ENCODE assay signal across 16 cellular contexts in the genomic region with DNA sequence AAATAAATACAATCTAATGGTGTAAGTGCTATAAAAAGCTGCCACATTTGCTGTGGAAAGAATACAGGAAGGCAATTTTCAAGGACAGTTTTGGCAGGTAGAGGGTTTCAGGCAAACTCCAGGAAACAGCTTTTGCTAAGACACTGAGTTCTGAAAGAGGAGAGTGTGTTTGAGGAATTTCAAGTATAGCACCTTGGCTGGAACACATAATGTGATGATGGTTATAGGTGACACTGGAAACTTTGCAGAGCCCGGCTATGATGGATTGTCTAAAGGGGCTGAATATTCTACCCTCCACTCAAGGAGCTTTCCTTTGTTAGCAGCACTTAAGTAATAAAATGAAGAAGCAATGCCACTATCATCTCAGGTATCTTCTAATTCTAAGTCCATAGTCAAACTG.
DNase-seq lines count a peak whose midpoint lies in the region; ATAC-seq and TF ChIP-seq lines count a peak whose summit lies in the region.
"Had no signal": no experiment of that assay in that cellular context is flagged by ENCODE, and none has a peak within 500 bp of the region (broad histone marks: within the 10 kb centered on the region; RNA-seq: fewer than 3 reads in every experiment).

No MANE protein-coding gene starts in this region.

- no peak for TF ChIP-seq POLR2A in gastroesophageal sphincter (IDR thresholded peaks at IDR 0.05)

- CTCF ChIA-PET in WTC11 (lab: Charles Lee): no interaction called here

- no peak for DNase-seq in Right ventricle myocardium inferior (ENCODE audit: missing footprints)
- no peak for DNase-seq in right atrium auricular region (ENCODE audit: low spot score)
- no peak for DNase-seq in left ventricle myocardium inferior
- no peak for DNase-seq in medulla oblongata (ENCODE audit: extremely low spot score)
- no peak for DNase-seq in WTC11 (ENCODE audit: low spot score)
- DNase-seq: BE2C; CD8-positive, alpha-beta T cell; COR-L47; DMS53; GF-D8; GM23248 had no signal

- peaks cover 12% of the 10 kb centered on the region for H3K4me1 Mint-ChIP-seq in WTC11

- H3K36me3 Mint-ChIP-seq in WTC11: no peaks in the 10 kb centered on the region
- H3K36me3 Mint-ChIP-seq: CD8-positive, alpha-beta T cell had no signal

- H3K36me3 ChIP-seq in right atrium auricular region (no peaks in the 10 kb centered on the region), gastroesophageal sphincter (no peaks in the 10 kb centered on the region), left ventricle myocardium inferior (no peaks in the 10 kb centered on the region)
- H3K36me3 ChIP-seq: BE2C had no signal

- no peak for TF ChIP-seq EP300 in gastroesophageal sphincter (IDR thresholded peaks at IDR 0.05)

- H3K27me3 Mint-ChIP-seq in WTC11 (ENCODE audit: low read depth): no peaks in the 10 kb centered on the region

- H3K9me3 Mint-ChIP-seq in WTC11: peaks cover 6% of the 10 kb centered on the region
- H3K9me3 Mint-ChIP-seq: CD8-positive, alpha-beta T cell had no signal

- H3K27me3 ChIP-seq in right atrium auricular region (no peaks in the 10 kb centered on the region), gastroesophageal sphincter (no peaks in the 10 kb centered on the region), left ventricle myocardium inferior (ENCODE audit: low read depth) (no peaks in the 10 kb centered on the region)
- H3K27me3 ChIP-seq: BE2C had no signal

- H3K27ac ChIP-seq in right atrium auricular region (peak overlapping the region in 1 of 2 donors; percentile 66), gastroesophageal sphincter (peak overlapping the region in 3 of 4 donors; percentile 32 to 68 (median 54)), left ventricle myocardium inferior (replicated peaks) (peak overlapping the region; percentile 41)
- H3K27ac ChIP-seq: A549, C4-2B, GM23248 had no signal

- POLR2A ChIA-PET in WTC11 (lab: Charles Lee): no interaction called here

- H3K4me1 ChIP-seq in right atrium auricular region (peaks cover 0 to 31% of the 10 kb centered on the region in 2 donors), gastroesophageal sphincter (peaks cover 0 to 30% (median 10%) of the 10 kb centered on the region in 3 donors), left ventricle myocardium inferior (peaks cover 54% of the 10 kb centered on the region)
- H3K4me1 ChIP-seq: BE2C had no signal

- H3K4me3 Mint-ChIP-seq in WTC11: no peak overlapping the region
- H3K4me3 Mint-ChIP-seq: CD8-positive, alpha-beta T cell had no signal

- H3K9me3 ChIP-seq in right atrium auricular region: no peaks in the 10 kb centered on the region
- H3K9me3 ChIP-seq in gastroesophageal sphincter: no peaks in the 10 kb centered on the region
- peaks cover 6% of the 10 kb centered on the region for H3K9me3 ChIP-seq in left ventricle myocardium inferior (replicated peaks)
- H3K9me3 ChIP-seq: A549, BE2C had no signal

- no peak for TF ChIP-seq CTCF in right atrium auricular region (IDR thresholded peaks at IDR 0.05)
- TF ChIP-seq CTCF in gastroesophageal sphincter (IDR thresholded peaks at IDR 0.05): no peak
- no peak for TF ChIP-seq CTCF in left ventricle myocardium inferior (IDR thresholded peaks at IDR 0.05; ENCODE audit: borderline replicate concordance)
- no peak for TF ChIP-seq CTCF in WTC11 (IDR thresholded peaks at IDR 0.05)

- peak; percentile 51 for ATAC-seq in Right ventricle myocardium inferior
- ATAC-seq in gastroesophageal sphincter: no peak
- no peak for ATAC-seq in WTC11
- ATAC-seq: A549; CD8-positive, alpha-beta T cell; HCT116; HepG2 had no signal

- intact Hi-C loops in Right ventricle myocardium inferior (cut with DNase I): no loop called here
- intact Hi-C loops in left ventricle myocardium inferior (cut with micrococcal nuclease): no loop called here

- H3K4me3 ChIP-seq in right atrium auricular region (no peak overlapping the region), gastroesophageal sphincter (no peak overlapping the region), left ventricle myocardium inferior (no peak overlapping the region)
- H3K4me3 ChIP-seq: A549, GM23248 had no signal

- WGBS in gastroesophageal sphincter (ENCODE audit: low coverage in 1 of 2), 2 donors: 27 to 36% methylated on average over 1 of the region's 1 CpG

- H3K27ac Mint-ChIP-seq in WTC11: no peak overlapping the region
- H3K27ac Mint-ChIP-seq: CD8-positive, alpha-beta T cell had no signal

TF ChIP-seq in WTC11, 78 proteins besides CTCF, POLR2A, EP300 and RAD21:
- TF ChIP-seq ZNF263 (CRISPR knock-in tag; IDR thresholded peaks at IDR 0.05; ENCODE audit: low read depth) (no peak), RELA (CRISPR knock-in tag; IDR thresholded peaks at IDR 0.05; ENCODE audit: borderline replicate concordance) (no peak), FOXJ3 (CRISPR knock-in tag; IDR thresholded peaks at IDR 0.05; ENCODE audit: borderline replicate concordance) (no peak), NR3C1 (CRISPR knock-in tag; conservative IDR thresholded peaks at IDR 0.05; ENCODE audit: low read depth) (no peak), NFE2L1 (CRISPR knock-in tag; IDR thresholded peaks at IDR 0.05) (no peak), ZNF219 (CRISPR knock-in tag; IDR thresholded peaks at IDR 0.05; ENCODE audit: borderline replicate concordance) (no peak), ETV6 (CRISPR knock-in tag; IDR thresholded peaks at IDR 0.05) (no peak), TP53 (CRISPR knock-in tag; IDR thresholded peaks at IDR 0.05) (no peak), CREM (CRISPR knock-in tag; IDR thresholded peaks at IDR 0.05) (no peak), ZNF317 (CRISPR knock-in tag; IDR thresholded peaks at IDR 0.05; ENCODE audit: borderline replicate concordance, low read depth) (no peak), TEAD1 (CRISPR knock-in tag; IDR thresholded peaks at IDR 0.05) (no peak)
- TF ChIP-seq, protein P1, sequence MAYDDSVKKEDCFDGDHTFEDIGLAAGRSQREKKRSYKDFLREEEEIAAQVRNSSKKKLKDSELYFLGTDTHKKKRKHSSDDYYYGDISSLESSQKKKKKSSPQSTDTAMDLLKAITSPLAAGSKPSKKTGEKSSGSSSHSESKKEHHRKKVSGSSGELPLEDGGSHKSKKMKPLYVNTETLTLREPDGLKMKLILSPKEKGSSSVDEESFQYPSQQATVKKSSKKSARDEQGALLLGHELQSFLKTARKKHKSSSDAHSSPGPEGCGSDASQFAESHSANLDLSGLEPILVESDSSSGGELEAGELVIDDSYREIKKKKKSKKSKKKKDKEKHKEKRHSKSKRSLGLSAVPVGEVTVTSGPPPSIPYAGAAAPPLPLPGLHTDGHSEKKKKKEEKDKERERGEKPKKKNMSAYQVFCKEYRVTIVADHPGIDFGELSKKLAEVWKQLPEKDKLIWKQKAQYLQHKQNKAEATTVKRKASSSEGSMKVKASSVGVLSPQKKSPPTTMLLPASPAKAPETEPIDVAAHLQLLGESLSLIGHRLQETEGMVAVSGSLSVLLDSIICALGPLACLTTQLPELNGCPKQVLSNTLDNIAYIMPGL (CRISPR knock-in tag; IDR thresholded peaks at IDR 0.05): no peak
- TF ChIP-seq, protein P2, sequence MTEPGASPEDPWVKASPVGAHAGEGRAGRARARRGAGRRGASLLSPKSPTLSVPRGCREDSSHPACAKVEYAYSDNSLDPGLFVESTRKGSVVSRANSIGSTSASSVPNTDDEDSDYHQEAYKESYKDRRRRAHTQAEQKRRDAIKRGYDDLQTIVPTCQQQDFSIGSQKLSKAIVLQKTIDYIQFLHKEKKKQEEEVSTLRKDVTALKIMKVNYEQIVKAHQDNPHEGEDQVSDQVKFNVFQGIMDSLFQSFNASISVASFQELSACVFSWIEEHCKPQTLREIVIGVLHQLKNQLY (CRISPR knock-in tag; IDR thresholded peaks at IDR 0.05): no peak
- TF ChIP-seq, protein P3, sequence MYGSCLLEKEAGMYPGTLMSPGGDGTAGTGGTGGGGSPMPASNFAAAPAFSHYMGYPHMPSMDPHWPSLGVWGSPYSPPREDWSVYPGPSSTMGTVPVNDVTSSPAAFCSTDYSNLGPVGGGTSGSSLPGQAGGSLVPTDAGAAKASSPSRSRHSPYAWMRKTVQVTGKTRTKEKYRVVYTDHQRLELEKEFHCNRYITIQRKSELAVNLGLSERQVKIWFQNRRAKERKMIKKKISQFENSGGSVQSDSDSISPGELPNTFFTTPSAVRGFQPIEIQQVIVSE (CRISPR knock-in tag; IDR thresholded peaks at IDR 0.05; ENCODE audit: borderline replicate concordance): no peak
